26 cellular contexts compared by ENCODE assay signal in the genomic region with DNA sequence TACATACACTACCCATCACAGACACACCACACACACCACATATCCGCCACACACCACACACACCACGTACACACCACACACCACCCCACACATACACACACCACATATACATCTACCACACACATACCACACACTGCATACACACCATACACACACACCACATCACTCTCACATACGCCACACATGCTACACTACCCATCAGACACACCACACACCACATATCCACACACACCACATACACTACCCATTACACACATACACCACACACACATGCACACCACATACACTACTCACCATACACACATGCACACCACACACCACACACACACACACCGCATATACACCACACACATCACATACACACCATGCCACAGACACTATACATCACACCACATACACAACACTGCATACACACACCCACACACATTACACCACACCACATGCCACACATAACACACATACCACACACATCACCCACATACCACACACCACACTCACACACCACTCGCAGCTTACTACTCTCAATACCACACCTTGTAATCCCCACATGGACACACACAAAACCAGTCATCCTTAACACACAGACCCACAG. TPM values are rescaled to one million over a fixed set of nuclear protein-coding genes. Genes with fewer than 3 reads are reported as not detected.
DNase-seq lines count a peak whose midpoint lies in the region; ATAC-seq, FAIRE-seq and TF ChIP-seq lines count a peak whose summit lies in the region.
"Had no signal": no experiment of that assay in that cellular context is flagged by ENCODE, and none has a peak within 500 bp of the region (broad histone marks: within the 10 kb centered on the region; RNA-seq: fewer than 3 reads in every experiment).

No MANE protein-coding gene starts in this region.

- no TSS peak for BruUV-seq in HepG2 (replicated peaks; lab: Mats Ljungman, UMichigan)

- TF ChIP-seq EP300 in HepG2 (IDR thresholded peaks at IDR 0.05; ENCODE audit: low read depth in 2 of 2, low read length in 2 of 2) (no peak), HepG2 (CRISPR knock-in tag; IDR thresholded peaks at IDR 0.05; ENCODE audit: borderline replicate concordance) (no peak)

- H3K36me3 ChIP-seq in HepG2 (replicated peaks in 1 of 2; ENCODE audit: control insufficient read depth in 1 of 2, insufficient read depth in 2 of 2, low read length in 2 of 2): no peaks in the 10 kb centered on the region
- no peaks in the 10 kb centered on the region for H3K36me3 ChIP-seq in right lobe of liver
- no peaks in the 10 kb centered on the region for H3K36me3 ChIP-seq in trophoblast cell (ENCODE audit: control insufficient read depth in 1 of 2, insufficient read depth in 2 of 2, low read length in 2 of 2)
- H3K36me3 ChIP-seq in breast epithelium: no peaks in the 10 kb centered on the region
- H3K36me3 ChIP-seq: SJSA1 had no signal

- H2BK12ac ChIP-seq in trophoblast cell (ENCODE audit: low read length): no peak overlapping the region

- H3K27ac Mint-ChIP-seq in effector memory CD8-positive, alpha-beta T cell: no peak overlapping the region

- no peak for DNase-seq in HepG2 (ENCODE audit: low spot score)
- no peak for DNase-seq in right lobe of liver
- DNase-seq in effector memory CD8-positive, alpha-beta T cell: no peak
- no peak for DNase-seq in trophoblast cell
- no peak for DNase-seq in mesenteric fat pad (ENCODE audit: low spot score)
- DNase-seq in breast epithelium (ENCODE audit: low spot score in 2 of 2): no peak
- DNase-seq in LoVo (ENCODE audit: low spot score): no peak
- no peak for DNase-seq in NCI-H128 (lab: John Stamatoyannopoulos, UW; ENCODE audit: unreplicated experiment)
- DNase-seq: ACHN, Calu3, DMS153, KG1, MM.1S, NCI-H1417, NCI-H1694 treated with DMSO at 0.1 percent for 48 hours, NCI-H2081, NCI-H2227 treated with DMSO at 0.1 percent for 48 hours, NCI-H510A, NCI-H69, Right ventricle myocardium superior, RPMI8226 had no signal

- 51% methylated on average over 5 of the region's 5 CpGs for WGBS in HepG2 (ENCODE audit: low lambda C conversion rate)
- WGBS in right lobe of liver (ENCODE audit: insufficient coverage, low coverage, low lambda C conversion rate, missing lambda C conversion rate): 90% methylated on average over 5 of the region's 5 CpGs
- WGBS in trophoblast cell (ENCODE audit: extremely low coverage, insufficient coverage, insufficient read length): 100% methylated on average over 3 of the region's 5 CpGs

- FAIRE-seq in HepG2 (lab: Jason Lieb, UNC): peak; percentile 8

- H3K27me3 Mint-ChIP-seq in effector memory CD8-positive, alpha-beta T cell: peaks cover 21 to 30% of the 10 kb centered on the region in 2 donors

- H4K8ac ChIP-seq in trophoblast cell (ENCODE audit: low read depth, low read length): no peak overlapping the region

- H3K4ac ChIP-seq in trophoblast cell (ENCODE audit: low read depth, low read length): no peak overlapping the region

- peak overlapping the region; percentile 59 for H3K23ac ChIP-seq in trophoblast cell (ENCODE audit: low read length)

- CTCF ChIA-PET in HepG2 (lab: Yijun Ruan, JAX; ENCODE audit: low intra/inter-chr PET ratio, low total read pairs): no interaction called here

- H3K79me1 ChIP-seq in trophoblast cell (ENCODE audit: low read length): no peaks in the 10 kb centered on the region

- H3K79me2 ChIP-seq in HepG2 (ENCODE audit: insufficient read depth, low read length) (no peaks in the 10 kb centered on the region), trophoblast cell (ENCODE audit: control insufficient read depth, insufficient read depth, low read length, poor library complexity) (no peaks in the 10 kb centered on the region)

- H4K91ac ChIP-seq in trophoblast cell (ENCODE audit: low read depth, low read length): no peak overlapping the region

- no peak overlapping the region for H2AK5ac ChIP-seq in trophoblast cell (ENCODE audit: low read length)

- H4K12ac ChIP-seq in trophoblast cell (ENCODE audit: low read depth, low read length): no peak overlapping the region

- no peak for TF ChIP-seq RAD21 in HepG2 (CRISPR knock-in tag; IDR thresholded peaks at IDR 0.05)

- H3K4me1 Mint-ChIP-seq in effector memory CD8-positive, alpha-beta T cell (ENCODE audit: low read depth in 2 of 2): peaks cover 10% of the 10 kb centered on the region in 2 donors

- no peaks in the 10 kb centered on the region for H3K4me1 ChIP-seq in HepG2 (ENCODE audit: insufficient read depth, low read length)
- H3K4me1 ChIP-seq in right lobe of liver: no peaks in the 10 kb centered on the region
- H3K4me1 ChIP-seq in trophoblast cell (ENCODE audit: control insufficient read depth in 1 of 2, insufficient read depth in 2 of 2, low read length in 2 of 2): no peaks in the 10 kb centered on the region
- H3K4me1 ChIP-seq in breast epithelium: peaks cover 0 to 5% of the 10 kb centered on the region in 2 donors

- H3K27ac ChIP-seq in HepG2 (ENCODE audit: extremely low read length, insufficient read depth, low read length) (no peak overlapping the region), right lobe of liver (no peak overlapping the region), trophoblast cell (ENCODE audit: low read depth, low read length) (no peak overlapping the region), breast epithelium (no peak overlapping the region)
- H3K27ac ChIP-seq: 22Rv1, HL-60, SJSA1 had no signal

- intact Hi-C loops in HepG2 (cut with micrococcal nuclease; ENCODE audit: unreplicated experiment) (no loop called here), right lobe of liver (cut with DNase I) (no loop called here), breast epithelium (cut with DNase I; ENCODE audit: low total_unique reads) (no loop called here)

- H3K27me3 ChIP-seq in HepG2 (ENCODE audit: control insufficient read depth in 1 of 2, insufficient read depth in 2 of 2, low read length in 2 of 2) (peaks cover 4 to 37% of the 10 kb centered on the region in 2 experiments), right lobe of liver (peaks cover 0 to 8% of the 10 kb centered on the region in 2 donors), trophoblast cell (ENCODE audit: insufficient read depth, low read length) (peaks cover 65% of the 10 kb centered on the region), breast epithelium (peaks cover 7 to 76% of the 10 kb centered on the region in 2 donors)

- ATAC-seq in HepG2: no peak
- no peak for ATAC-seq in right lobe of liver
- peak; percentile 10 for ATAC-seq in effector memory CD8-positive, alpha-beta T cell (replicated peaks)
- ATAC-seq: HCT116 had no signal

- H3K4me3 Mint-ChIP-seq in effector memory CD8-positive, alpha-beta T cell: no peak overlapping the region

- no peak overlapping the region for H3K18ac ChIP-seq in trophoblast cell (ENCODE audit: low read length)

- H3K9me3 ChIP-seq in HepG2 (ENCODE audit: low read length): no peaks in the 10 kb centered on the region
- no peaks in the 10 kb centered on the region for H3K9me3 ChIP-seq in right lobe of liver
- H3K9me3 ChIP-seq in trophoblast cell (ENCODE audit: insufficient read depth, low read depth, low read length): peaks cover 36% of the 10 kb centered on the region
- no peaks in the 10 kb centered on the region for H3K9me3 ChIP-seq in breast epithelium
- H3K9me3 ChIP-seq: SJSA1 had no signal

- H2BK120ac ChIP-seq in trophoblast cell (ENCODE audit: insufficient read depth, low read length, poor library complexity): no peak overlapping the region

- H3K4me3 ChIP-seq in HepG2 (replicated peaks in 1 of 3; ENCODE audit: insufficient read depth in 1 of 3, low read depth in 2 of 3, low read length in 3 of 3) (no peak overlapping the region), right lobe of liver (no peak overlapping the region), trophoblast cell (ENCODE audit: low read depth, low read length) (peak overlapping the region; percentile 55), breast epithelium (no peak overlapping the region)
- H3K4me3 ChIP-seq: SJSA1 had no signal

- no peak overlapping the region for H3K9ac ChIP-seq in HepG2 (ENCODE audit: insufficient read depth, low read depth, low read length)
- H3K9ac ChIP-seq in trophoblast cell (ENCODE audit: low read length): peak overlapping the region; percentile 29

- POLR2A ChIA-PET in HepG2 (lab: Yijun Ruan, JAX): no interaction called here

- no peak overlapping the region for H3K4me2 ChIP-seq in HepG2 (ENCODE audit: low read depth, low read length)
- no peak overlapping the region for H3K4me2 ChIP-seq in trophoblast cell (ENCODE audit: low read length)

- no peak overlapping the region for H2BK5ac ChIP-seq in trophoblast cell (ENCODE audit: low read depth, low read length, poor library complexity)

- H2AFZ ChIP-seq in HepG2 (ENCODE audit: low read length) (no peak overlapping the region), trophoblast cell (ENCODE audit: insufficient read depth, low read length, poor library complexity) (no peak overlapping the region)

- in situ Hi-C loops in HepG2 (cut with HindIII; ENCODE audit: extremely low pct_ligation_motif_present, low pct_unique_long_range_greater_than_20kb): no loop called here

- no peak overlapping the region for H3K14ac ChIP-seq in trophoblast cell (ENCODE audit: low read length)

- no peaks in the 10 kb centered on the region for H3K9me3 Mint-ChIP-seq in effector memory CD8-positive, alpha-beta T cell

- peaks cover 12% of the 10 kb centered on the region for H3K36me3 Mint-ChIP-seq in effector memory CD8-positive, alpha-beta T cell (ENCODE audit: insufficient read depth)

- TF ChIP-seq CTCF in HepG2 (CRISPR knock-in tag; IDR thresholded peaks at IDR 0.05) (no peak), right lobe of liver (IDR thresholded peaks at IDR 0.05) (no peak), breast epithelium (IDR thresholded peaks at IDR 0.05) (no peak)

- TF ChIP-seq POLR2A in HepG2 (IDR thresholded peaks at IDR 0.05; ENCODE audit: insufficient read depth in 1 of 2, low read depth in 2 of 2, low read length in 2 of 2) (no peak), right lobe of liver (IDR thresholded peaks at IDR 0.05) (no peak), breast epithelium (IDR thresholded peaks at IDR 0.05) (no peak)

- H4K20me1 ChIP-seq in HepG2 (ENCODE audit: insufficient read depth, low read length): no peaks in the 10 kb centered on the region

RNA-seq across cellular contexts. Expression of a gene that starts 9.5 kb away (rescaled TPM):
- total RNA-seq in HepG2 (2016; rRNA removed; fragmentation: Illumina TruSeq; extraction: Trizol) (not detected in 2 replicates), right lobe of liver (not detected), mesenteric fat pad (0.19 TPM), breast epithelium (under 1 TPM in 1 of 3 donors, not detected in 2; 0.15 TPM)
- total RNA-seq in HepG2 (2016; cell fraction: cytosol; rRNA removed; fragmentation: Illumina TruSeq; extraction: Trizol; ENCODE audit: low read depth): not detected in 2 replicates
- not detected in 2 replicates for total RNA-seq in HepG2 (2016; cell fraction: insoluble cytoplasmic fraction; rRNA removed; fragmentation: Illumina TruSeq; extraction: Trizol)
- total RNA-seq in HepG2 (2016; cell fraction: membrane; rRNA removed; fragmentation: Illumina TruSeq; extraction: Trizol): not detected in 2 replicates
- not detected in 2 replicates for total RNA-seq in HepG2 (2016; cell fraction: nucleus; rRNA removed; fragmentation: Illumina TruSeq; extraction: Trizol)
- not detected in 2 replicates for polyA plus RNA-seq in HepG2 (2011; rRNA removed)
- 0.03 TPM in 1 of 2 replicates, not detected in the other for polyA plus RNA-seq in HepG2 (2011; cell fraction: cytosol; rRNA removed)
- polyA plus RNA-seq in HepG2 (2011; cell fraction: nucleus; rRNA removed): not detected in 2 replicates
- polyA plus RNA-seq in HepG2 (2012): 0.07 TPM in 1 of 2 replicates, not detected in the other
- polyA plus RNA-seq in HepG2 (2016; cell fraction: cytosol; fragmentation: Illumina TruSeq; extraction: Trizol; ENCODE audit: low read depth): not detected in 2 replicates
- polyA plus RNA-seq in HepG2 (2016; cell fraction: insoluble cytoplasmic fraction; fragmentation: Illumina TruSeq; extraction: Trizol; ENCODE audit: low read depth): not detected in 2 replicates
- not detected in 2 replicates for polyA plus RNA-seq in HepG2 (2016; cell fraction: membrane; fragmentation: Illumina TruSeq; extraction: Trizol; ENCODE audit: low read depth)
- polyA plus RNA-seq in HepG2 (2016; cell fraction: nucleus; fragmentation: Illumina TruSeq; extraction: Trizol; ENCODE audit: insufficient read depth, low read depth): not detected in 2 replicates
- polyA minus RNA-seq in HepG2 (2011; rRNA and poly(A)+ RNA removed; ENCODE audit: low replicate concordance): not detected in 2 replicates
- polyA minus RNA-seq in HepG2 (2011; cell fraction: cytosol; rRNA and poly(A)+ RNA removed): not detected in 2 replicates
- not detected in 2 replicates for polyA minus RNA-seq in HepG2 (2011; cell fraction: nucleus; rRNA and poly(A)+ RNA removed)
- 0.27 and 0.31 TPM in 2 replicates for polyA plus RNA-seq in trophoblast cell (2013)
- total RNA-seq: H4, Right ventricle myocardium superior, SJSA1 had no signal

RNA-seq across cellular contexts. Expression of a gene that starts 35.8 kb away (rescaled TPM):
- total RNA-seq in HepG2 (2016; rRNA removed; fragmentation: Illumina TruSeq; extraction: Trizol) (26.2 and 34.7 TPM in 2 replicates), right lobe of liver (10 to 100 TPM; 25.3 to 39.7 (median 30.2) TPM), mesenteric fat pad (123 TPM), breast epithelium (10 to 100 TPM; 55.0 to 61.9 (median 55.7) TPM)
- total RNA-seq in HepG2 (2016; cell fraction: cytosol; rRNA removed; fragmentation: Illumina TruSeq; extraction: Trizol; ENCODE audit: low read depth): 6.5 and 9.6 TPM in 2 replicates
- total RNA-seq in HepG2 (2016; cell fraction: insoluble cytoplasmic fraction; rRNA removed; fragmentation: Illumina TruSeq; extraction: Trizol): 16.1 and 36.8 TPM in 2 replicates
- 10.4 and 11.0 TPM in 2 replicates for total RNA-seq in HepG2 (2016; cell fraction: membrane; rRNA removed; fragmentation: Illumina TruSeq; extraction: Trizol)
- 28.3 and 29.2 TPM in 2 replicates for total RNA-seq in HepG2 (2016; cell fraction: nucleus; rRNA removed; fragmentation: Illumina TruSeq; extraction: Trizol)
- 33.1 and 33.7 TPM in 2 replicates for polyA plus RNA-seq in HepG2 (2011; rRNA removed)
- 20.2 and 33.5 TPM in 2 replicates for polyA plus RNA-seq in HepG2 (2011; cell fraction: cytosol; rRNA removed)
- 215 and 292 TPM in 2 replicates for polyA plus RNA-seq in HepG2 (2011; cell fraction: nucleus; rRNA removed)
- polyA plus RNA-seq in HepG2 (2012): 33.2 and 34.0 TPM in 2 replicates
- polyA plus RNA-seq in HepG2 (2016; cell fraction: cytosol; fragmentation: Illumina TruSeq; extraction: Trizol; ENCODE audit: low read depth): 3.8 and 4.4 TPM in 2 replicates
- 20.7 and 29.5 TPM in 2 replicates for polyA plus RNA-seq in HepG2 (2016; cell fraction: insoluble cytoplasmic fraction; fragmentation: Illumina TruSeq; extraction: Trizol; ENCODE audit: low read depth)
- polyA plus RNA-seq in HepG2 (2016; cell fraction: membrane; fragmentation: Illumina TruSeq; extraction: Trizol; ENCODE audit: low read depth): 7.4 and 8.4 TPM in 2 replicates
- polyA plus RNA-seq in HepG2 (2016; cell fraction: nucleus; fragmentation: Illumina TruSeq; extraction: Trizol; ENCODE audit: insufficient read depth, low read depth): 90.2 and 102 TPM in 2 replicates
- 15.9 and 39.4 TPM in 2 replicates for polyA minus RNA-seq in HepG2 (2011; rRNA and poly(A)+ RNA removed; ENCODE audit: low replicate concordance)
- polyA minus RNA-seq in HepG2 (2011; cell fraction: cytosol; rRNA and poly(A)+ RNA removed): 16.3 and 26.4 TPM in 2 replicates
- polyA minus RNA-seq in HepG2 (2011; cell fraction: nucleus; rRNA and poly(A)+ RNA removed): 29.6 and 31.9 TPM in 2 replicates
- polyA plus RNA-seq in trophoblast cell (2013): 65.5 and 67.8 TPM in 2 replicates

RNA-seq across cellular contexts. Expression of a gene that starts 40.4 kb away (rescaled TPM):
- 20.7 and 37.4 TPM in 2 replicates for total RNA-seq in HepG2 (2016; rRNA removed; fragmentation: Illumina TruSeq; extraction: Trizol)
- 32.7 and 40.5 TPM in 2 replicates for total RNA-seq in HepG2 (2016; cell fraction: cytosol; rRNA removed; fragmentation: Illumina TruSeq; extraction: Trizol; ENCODE audit: low read depth)
- 21.9 and 38.8 TPM in 2 replicates for total RNA-seq in HepG2 (2016; cell fraction: insoluble cytoplasmic fraction; rRNA removed; fragmentation: Illumina TruSeq; extraction: Trizol)
- total RNA-seq in HepG2 (2016; cell fraction: membrane; rRNA removed; fragmentation: Illumina TruSeq; extraction: Trizol): 24.1 and 26.6 TPM in 2 replicates
- total RNA-seq in HepG2 (2016; cell fraction: nucleus; rRNA removed; fragmentation: Illumina TruSeq; extraction: Trizol): 28.4 and 29.8 TPM in 2 replicates
- polyA plus RNA-seq in HepG2 (2011; rRNA removed): 74.0 and 91.2 TPM in 2 replicates
- polyA plus RNA-seq in HepG2 (2011; cell fraction: cytosol; rRNA removed): 112 and 172 TPM in 2 replicates
- 93.5 and 96.2 TPM in 2 replicates for polyA plus RNA-seq in HepG2 (2011; cell fraction: nucleus; rRNA removed)
- polyA plus RNA-seq in HepG2 (2012): 38.2 and 66.0 TPM in 2 replicates
- polyA plus RNA-seq in HepG2 (2016; cell fraction: cytosol; fragmentation: Illumina TruSeq; extraction: Trizol; ENCODE audit: low read depth): 34.2 and 39.3 TPM in 2 replicates
- polyA plus RNA-seq in HepG2 (2016; cell fraction: insoluble cytoplasmic fraction; fragmentation: Illumina TruSeq; extraction: Trizol; ENCODE audit: low read depth): 20.0 and 22.5 TPM in 2 replicates
- polyA plus RNA-seq in HepG2 (2016; cell fraction: membrane; fragmentation: Illumina TruSeq; extraction: Trizol; ENCODE audit: low read depth): 21.0 and 26.9 TPM in 2 replicates
- 52.4 and 53.1 TPM in 2 replicates for polyA plus RNA-seq in HepG2 (2016; cell fraction: nucleus; fragmentation: Illumina TruSeq; extraction: Trizol; ENCODE audit: insufficient read depth, low read depth)
- 32.5 and 96.8 TPM in 2 replicates for polyA minus RNA-seq in HepG2 (2011; rRNA and poly(A)+ RNA removed; ENCODE audit: low replicate concordance)
- polyA minus RNA-seq in HepG2 (2011; cell fraction: cytosol; rRNA and poly(A)+ RNA removed): 26.4 and 26.8 TPM in 2 replicates
- 21.6 and 26.0 TPM in 2 replicates for polyA minus RNA-seq in HepG2 (2011; cell fraction: nucleus; rRNA and poly(A)+ RNA removed)
- 100 to 1,000 TPM in 2 of 6 experiments, 10 to 100 TPM in 4; 53.6 to 124 (median 75.8) TPM for total RNA-seq in right lobe of liver
- polyA plus RNA-seq in trophoblast cell (2013): 169 and 176 TPM in 2 replicates
- total RNA-seq in mesenteric fat pad: 145 TPM
- total RNA-seq in breast epithelium: 100 to 1,000 TPM; 150 to 190 (median 153) TPM

RNA-seq across cellular contexts. Expression of a gene that starts 41.7 kb away (rescaled TPM):
- total RNA-seq in HepG2 (2016; rRNA removed; fragmentation: Illumina TruSeq; extraction: Trizol): 0.27 and 0.33 TPM in 2 replicates
- total RNA-seq in HepG2 (2016; cell fraction: cytosol; rRNA removed; fragmentation: Illumina TruSeq; extraction: Trizol; ENCODE audit: low read depth): 0.26 and 0.51 TPM in 2 replicates
- 0.24 and 0.37 TPM in 2 replicates for total RNA-seq in HepG2 (2016; cell fraction: insoluble cytoplasmic fraction; rRNA removed; fragmentation: Illumina TruSeq; extraction: Trizol)
- total RNA-seq in HepG2 (2016; cell fraction: membrane; rRNA removed; fragmentation: Illumina TruSeq; extraction: Trizol): 0.62 TPM in 1 of 2 replicates, not detected in the other
- total RNA-seq in HepG2 (2016; cell fraction: nucleus; rRNA removed; fragmentation: Illumina TruSeq; extraction: Trizol): 0.40 TPM in 1 of 2 replicates, not detected in the other
- polyA plus RNA-seq in HepG2 (2011; rRNA removed): 0.24 and 0.30 TPM in 2 replicates
- polyA plus RNA-seq in HepG2 (2011; cell fraction: cytosol; rRNA removed): 0.44 and 0.52 TPM in 2 replicates
- 0.31 and 0.51 TPM in 2 replicates for polyA plus RNA-seq in HepG2 (2011; cell fraction: nucleus; rRNA removed)
- 0.25 TPM in 1 of 2 replicates, not detected in the other for polyA plus RNA-seq in HepG2 (2012)
- polyA plus RNA-seq in HepG2 (2016; cell fraction: cytosol; fragmentation: Illumina TruSeq; extraction: Trizol; ENCODE audit: low read depth): 0.21 and 0.44 TPM in 2 replicates
- polyA plus RNA-seq in HepG2 (2016; cell fraction: insoluble cytoplasmic fraction; fragmentation: Illumina TruSeq; extraction: Trizol; ENCODE audit: low read depth): 0.49 and 0.52 TPM in 2 replicates
- 0.69 and 1.1 TPM in 2 replicates for polyA plus RNA-seq in HepG2 (2016; cell fraction: membrane; fragmentation: Illumina TruSeq; extraction: Trizol; ENCODE audit: low read depth)
- polyA plus RNA-seq in HepG2 (2016; cell fraction: nucleus; fragmentation: Illumina TruSeq; extraction: Trizol; ENCODE audit: insufficient read depth, low read depth): 0.78 and 0.95 TPM in 2 replicates
- polyA minus RNA-seq in HepG2 (2011; rRNA and poly(A)+ RNA removed; ENCODE audit: low replicate concordance): 0.26 and 0.84 TPM in 2 replicates
- polyA minus RNA-seq in HepG2 (2011; cell fraction: cytosol; rRNA and poly(A)+ RNA removed): 0.49 TPM in 1 of 2 replicates, not detected in the other
- not detected in 2 replicates for polyA minus RNA-seq in HepG2 (2011; cell fraction: nucleus; rRNA and poly(A)+ RNA removed)
- under 1 TPM in 4 of 6 experiments, not detected in 2; 0.18 to 0.71 (median 0.39) TPM for total RNA-seq in right lobe of liver
- polyA plus RNA-seq in trophoblast cell (2013): 0.17 and 0.31 TPM in 2 replicates
- 0.61 TPM for total RNA-seq in mesenteric fat pad
- 1 to 10 TPM in 2 of 3 donors, under 1 TPM in 1; 0.80 to 2.9 (median 1.8) TPM for total RNA-seq in breast epithelium
- total RNA-seq: H4, Right ventricle myocardium superior had no signal

RNA-seq across cellular contexts. Expression of a gene that starts 58.7 kb away (rescaled TPM):
- 4,758 and 5,028 TPM in 2 replicates for total RNA-seq in HepG2 (2016; rRNA removed; fragmentation: Illumina TruSeq; extraction: Trizol)
- total RNA-seq in HepG2 (2016; cell fraction: cytosol; rRNA removed; fragmentation: Illumina TruSeq; extraction: Trizol; ENCODE audit: low read depth): 8,990 and 9,707 TPM in 2 replicates
- total RNA-seq in HepG2 (2016; cell fraction: insoluble cytoplasmic fraction; rRNA removed; fragmentation: Illumina TruSeq; extraction: Trizol): 4,892 and 5,330 TPM in 2 replicates
- total RNA-seq in HepG2 (2016; cell fraction: membrane; rRNA removed; fragmentation: Illumina TruSeq; extraction: Trizol): 12,897 and 13,497 TPM in 2 replicates
- 1,659 and 1,838 TPM in 2 replicates for total RNA-seq in HepG2 (2016; cell fraction: nucleus; rRNA removed; fragmentation: Illumina TruSeq; extraction: Trizol)
- 1,633 and 1,983 TPM in 2 replicates for polyA plus RNA-seq in HepG2 (2011; rRNA removed)
- polyA plus RNA-seq in HepG2 (2011; cell fraction: cytosol; rRNA removed): 4,354 and 8,495 TPM in 2 replicates
- 1,845 and 2,001 TPM in 2 replicates for polyA plus RNA-seq in HepG2 (2011; cell fraction: nucleus; rRNA removed)
- 3,093 and 4,312 TPM in 2 replicates for polyA plus RNA-seq in HepG2 (2012)
- polyA plus RNA-seq in HepG2 (2016; cell fraction: cytosol; fragmentation: Illumina TruSeq; extraction: Trizol; ENCODE audit: low read depth): 10,211 and 10,944 TPM in 2 replicates
- polyA plus RNA-seq in HepG2 (2016; cell fraction: insoluble cytoplasmic fraction; fragmentation: Illumina TruSeq; extraction: Trizol; ENCODE audit: low read depth): 4,747 and 4,833 TPM in 2 replicates
- 11,477 and 11,931 TPM in 2 replicates for polyA plus RNA-seq in HepG2 (2016; cell fraction: membrane; fragmentation: Illumina TruSeq; extraction: Trizol; ENCODE audit: low read depth)
- polyA plus RNA-seq in HepG2 (2016; cell fraction: nucleus; fragmentation: Illumina TruSeq; extraction: Trizol; ENCODE audit: insufficient read depth, low read depth): 2,975 and 3,175 TPM in 2 replicates
- 958 and 1,242 TPM in 2 replicates for polyA minus RNA-seq in HepG2 (2011; rRNA and poly(A)+ RNA removed; ENCODE audit: low replicate concordance)
- polyA minus RNA-seq in HepG2 (2011; cell fraction: cytosol; rRNA and poly(A)+ RNA removed): 1,380 TPM in 2 replicates
- polyA minus RNA-seq in HepG2 (2011; cell fraction: nucleus; rRNA and poly(A)+ RNA removed): 385 and 466 TPM in 2 replicates
- 100 to 1,000 TPM; 347 to 556 (median 499) TPM for total RNA-seq in right lobe of liver
- polyA plus RNA-seq in trophoblast cell (2013): 2,902 and 2,904 TPM in 2 replicates
- total RNA-seq in mesenteric fat pad: 1,067 TPM
- 1,000 to 10,000 TPM in 2 of 3 donors, 100 to 1,000 TPM in 1; 756 to 2,084 (median 1,264) TPM for total RNA-seq in breast epithelium
